26 cellular contexts compared by ENCODE assay signal in genomic region chr2:218024871-218025270, GRCh38. TPM values are rescaled to one million over a fixed set of nuclear protein-coding genes. Genes with fewer than 3 reads are reported as not detected.
DNase-seq lines count a peak whose midpoint lies in the region; ATAC-seq and TF ChIP-seq lines count a peak whose summit lies in the region.
"Had no signal": no experiment of that assay in that cellular context is flagged by ENCODE, and none has a peak within 500 bp of the region (broad histone marks: within the 10 kb centered on the region; RNA-seq: fewer than 3 reads in every experiment).

No MANE protein-coding gene starts in this region.

- H3K4me3 ChIP-seq in adrenal gland (no peak overlapping the region), suprapubic skin (no peak overlapping the region)
- H3K4me3 ChIP-seq: K562, left lung, SJSA1, transverse colon had no signal

- TF ChIP-seq POLR2A in adrenal gland (IDR thresholded peaks at IDR 0.05) (no peak), suprapubic skin (IDR thresholded peaks at IDR 0.05) (no peak)

- TF ChIP-seq EP300 in suprapubic skin (IDR thresholded peaks at IDR 0.05), result no peak

- H3K27ac ChIP-seq in adrenal gland (no peak overlapping the region), suprapubic skin (no peak overlapping the region)
- H3K27ac ChIP-seq: left lung, parathyroid adenoma, SJSA1, transverse colon had no signal

- no peaks in the 10 kb centered on the region for H3K36me3 ChIP-seq in adrenal gland (replicated peaks in 1 of 2)
- no peaks in the 10 kb centered on the region for H3K36me3 ChIP-seq in suprapubic skin
- H3K36me3 ChIP-seq: left lung, SJSA1, transverse colon had no signal

- no peaks in the 10 kb centered on the region for H3K4me1 ChIP-seq in adrenal gland (replicated peaks in 1 of 2)
- H3K4me1 ChIP-seq in suprapubic skin, result peaks cover 54% of the 10 kb centered on the region
- H3K4me1 ChIP-seq: SJSA1, transverse colon had no signal

- no peaks in the 10 kb centered on the region for H3K27me3 ChIP-seq in adrenal gland
- H3K27me3 ChIP-seq in suprapubic skin, result no peaks in the 10 kb centered on the region
- H3K27me3 ChIP-seq: left lung, SJSA1, transverse colon had no signal

- ATAC-seq in GM18517 (IDR thresholded peaks at IDR 0.05; ENCODE audit: unreplicated experiment), result no peak
- ATAC-seq: K562; left lung; naive thymus-derived CD8-positive, alpha-beta T cell; Panc1; stimulated activated naive CD8-positive, alpha-beta T cell treated with anti-CD3 and anti-CD28 coated beads, Interleukin-15, amount 100 ng/mL, for 72 hours had no signal

- no peak for TF ChIP-seq CTCF in adrenal gland (IDR thresholded peaks at IDR 0.05)
- no peak for TF ChIP-seq CTCF in suprapubic skin (IDR thresholded peaks at IDR 0.05)

- H3K9me3 ChIP-seq in adrenal gland (replicated peaks in 1 of 3) (no peaks in the 10 kb centered on the region), suprapubic skin (no peaks in the 10 kb centered on the region)
- H3K9me3 ChIP-seq: left lung, SJSA1, transverse colon had no signal

- intact Hi-C loops in adrenal gland (cut with DNase I), result no loop called here

- peak; percentile 0 for DNase-seq in activated CD4-positive, alpha-beta T cell treated with anti-CD3 and anti-CD28 coated beads for 48 hours
- DNase-seq in activated CD4-positive, alpha-beta T cell treated with anti-CD3 and anti-CD28 coated beads for 1 hour, result no peak
- DNase-seq in adrenal gland, result peak in 4 of 7 donors; percentile 3 to 12 (median 7)
- peak; percentile 45 for DNase-seq in mesenteric fat pad (ENCODE audit: low spot score)
- peak; percentile 47 to 50 for DNase-seq in suprapubic skin (ENCODE audit: low spot score in 2 of 2)
- DNase-seq in amniotic stem cell (lab: John Stamatoyannopoulos, UW), result no peak
- DNase-seq in NCI-H69 (lab: John Stamatoyannopoulos, UW), result no peak
- DNase-seq: activated CD4-positive, alpha-beta T cell treated with anti-CD3 and anti-CD28 coated beads, Interleukin-2, amount 10 ng/mL, durations not matched to agents 7 days and 5 days; activated naive CD8-positive, alpha-beta T cell treated with anti-CD3 and anti-CD28 coated beads for 36 hours; DMS53; NCI-H1105 treated with DMSO at 0.1 percent for 48 hours; NCI-H2081; NK-92 treated with Interleukin-12 subunit alpha and Interleukin-12 subunit beta, amount 100 ng/mL, for 24 hours; stimulated activated naive CD8-positive, alpha-beta T cell treated with anti-CD3 and anti-CD28 coated beads, Interleukin-15, amount 100 ng/mL, for 72 hours had no signal

- 90 to 98% (median 91%) methylated on average over 2 of the region's 2 CpGs for WGBS in adrenal gland, 4 donors
- WGBS in suprapubic skin, result 88% methylated on average over 2 of the region's 2 CpGs

RNA-seq across cellular contexts. Expression of gene TNS1, which starts 22.1 kb away (rescaled TPM):
- total RNA-seq in adrenal gland (100 to 1,000 TPM; 238 to 341 (median 304) TPM), mesenteric fat pad (449 TPM), suprapubic skin (100 to 1,000 TPM in 2 of 4 donors, 10 to 100 TPM in 2; 64.1 to 145 (median 99.5) TPM)
- polyA plus RNA-seq in adrenal gland, result 100 to 1,000 TPM in 2 of 3 donors, 10 to 100 TPM in 1; 46.7 to 123 (median 122) TPM
- total RNA-seq: NCI-H460 had no signal
- polyA plus RNA-seq: naive thymus-derived CD8-positive, alpha-beta T cell had no signal

RNA-seq across cellular contexts. Expression of gene RUFY4, which starts 44.2 kb away (rescaled TPM):
- total RNA-seq in adrenal gland, result 1 to 10 TPM in 1 of 8 donors, under 1 TPM in 4, not detected in 3; 0.14 to 1.9 (median 0.47) TPM
- under 1 TPM; 0.09 to 0.98 (median 0.97) TPM for polyA plus RNA-seq in adrenal gland
- 0.42 TPM for total RNA-seq in mesenteric fat pad
- not detected for total RNA-seq in suprapubic skin
- total RNA-seq: epithelial cell of proximal tubule, K562, MCF 10A, mesothelial cell of epicardium, SJSA1 had no signal
- polyA plus RNA-seq: K562 had no signal

Comparison
In these comparisons a context has a peak if more than half of its experiments do, and no peak if none do; other contexts are left out.
1. DNase-seq: peak in activated CD4-positive, alpha-beta T cell treated with anti-CD3 and anti-CD28 coated beads for 48 hours (single experiment), adrenal gland (4 of 7), mesenteric fat pad (single experiment) and suprapubic skin (2 of 2); none in activated CD4-positive, alpha-beta T cell treated with anti-CD3 and anti-CD28 coated beads for 1 hour (single experiment), amniotic stem cell (single experiment) and NCI-H69 (single experiment).